Comparison of ENCODE assay signal across 11 cellular contexts in genomic region chr11:104529213-104529612, GRCh38.
DNase-seq lines count a peak whose midpoint lies in the region; ATAC-seq and TF ChIP-seq lines count a peak whose summit lies in the region.
"Had no signal": no experiment of that assay in that cellular context is flagged by ENCODE, and none has a peak within 500 bp of the region (broad histone marks: within the 10 kb centered on the region; RNA-seq: fewer than 3 reads in every experiment).

No MANE protein-coding gene starts in this region.

- H3K27ac Mint-ChIP-seq in brain (peak overlapping the region in 4 of 5 experiments; percentile 42 to 92 (median 76)), natural killer cell (no peak overlapping the region)

- H3K36me3 ChIP-seq in BE2C: no peaks in the 10 kb centered on the region

- H3K4me3 Mint-ChIP-seq in brain (no peak overlapping the region), natural killer cell (no peak overlapping the region)

- ATAC-seq in HG03378 (IDR thresholded peaks at IDR 0.05; ENCODE audit: unreplicated experiment): no peak
- no peak for ATAC-seq in natural killer cell
- ATAC-seq in HG02763 (IDR thresholded peaks at IDR 0.05; ENCODE audit: unreplicated experiment): no peak

- H3K9me3 Mint-ChIP-seq in brain (peaks cover 0 to 3% (median 0%) of the 10 kb centered on the region in 5 experiments), natural killer cell (no peaks in the 10 kb centered on the region)

- no peak overlapping the region for H3K4me3 ChIP-seq in BE2C (ENCODE audit: low read depth, low read length)

- TF ChIP-seq CTCF in BE2C (IDR thresholded peaks at IDR 0.05; ENCODE audit: low read depth, low read length) (no peak), brain (conservative IDR thresholded peaks at IDR 0.05) (no peak), natural killer cell (IDR thresholded peaks at IDR 0.05) (no peak)

- H3K4me1 ChIP-seq in BE2C: peaks cover 18% of the 10 kb centered on the region

- intact Hi-C loops in natural killer cell (cut with micrococcal nuclease): no loop called here

- no peaks in the 10 kb centered on the region for H3K27me3 ChIP-seq in BE2C

- H3K4me1 Mint-ChIP-seq in brain: peaks cover 47% of the 10 kb centered on the region
- H3K4me1 Mint-ChIP-seq in natural killer cell: no peaks in the 10 kb centered on the region

- H3K36me3 Mint-ChIP-seq in brain: no peaks in the 10 kb centered on the region
- no peaks in the 10 kb centered on the region for H3K36me3 Mint-ChIP-seq in natural killer cell

- no peaks in the 10 kb centered on the region; the same call in 1 of the 2 replicates for H3K9me3 ChIP-seq in BE2C

- H3K27me3 Mint-ChIP-seq in brain (no peaks in the 10 kb centered on the region), natural killer cell (ENCODE audit: low read depth in 2 of 2) (peaks cover 0 to 9% of the 10 kb centered on the region in 2 donors)

- peak; percentile 11 for DNase-seq in BE2C
- peak; percentile 97 for DNase-seq in NCI-H446 treated with DMSO at 0.1 percent for 48 hours (lab: John Stamatoyannopoulos, UW)
- peak; percentile 24 for DNase-seq in kidney glomerular epithelial cell (lab: John Stamatoyannopoulos, UW)
- no peak for DNase-seq in natural killer cell
- no peak for DNase-seq in stimulated activated CD4-positive, alpha-beta T cell treated with anti-CD3 and anti-CD28 coated beads, Interleukin-4, amount 100 ng/mL, for 1 hour
- DNase-seq: KBM-7, NCI-H1092, NCI-H187 had no signal

Comparison
In these comparisons a context has a peak if more than half of its experiments do, and no peak if none do; other contexts are left out.
1. DNase-seq: peak in BE2C (single experiment), NCI-H446 treated with DMSO at 0.1 percent for 48 hours (single experiment) and kidney glomerular epithelial cell (single experiment); none in natural killer cell (single experiment) and stimulated activated CD4-positive, alpha-beta T cell treated with anti-CD3 and anti-CD28 coated beads, Interleukin-4, amount 100 ng/mL, for 1 hour (single experiment).
2. H3K27ac Mint-ChIP-seq: peak in brain (4 of 5); none in natural killer cell (0 of 2).